21 cellular contexts compared by ENCODE assay signal in the genomic region with DNA sequence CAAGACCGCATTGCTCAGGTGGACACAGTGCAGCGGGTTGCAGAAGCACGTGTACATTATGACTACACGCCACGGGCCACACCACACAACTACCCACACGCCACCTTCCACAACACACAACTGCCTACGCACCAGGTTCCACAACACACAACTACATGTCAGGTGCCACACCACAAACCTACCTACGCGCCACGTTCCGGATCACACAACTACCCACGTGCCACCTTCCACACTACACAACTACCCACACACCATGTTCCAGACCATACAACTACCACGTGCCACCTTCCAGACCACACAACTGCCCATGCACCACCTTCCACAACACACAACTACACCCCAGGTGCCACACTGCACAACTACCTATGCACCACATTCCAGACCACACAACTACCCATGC. TPM values are rescaled to one million over a fixed set of nuclear protein-coding genes. Genes with fewer than 3 reads are reported as not detected.
"Had no signal": no experiment of that assay in that cellular context is flagged by ENCODE, and none has a peak within 500 bp of the region (broad histone marks: within the 10 kb centered on the region; RNA-seq: fewer than 3 reads in every experiment).

No MANE protein-coding gene starts in this region.

- H3K27me3 ChIP-seq: esophagus muscularis mucosa, gastroesophageal sphincter, left lung, neutrophil, ovary had no signal

- H3K4me1 ChIP-seq: left lung, lower lobe of right lung had no signal

- H3K9me3 ChIP-seq: esophagus muscularis mucosa, gastroesophageal sphincter, lower lobe of right lung, ovary had no signal

- DNase-seq: central memory CD4-positive, alpha-beta T cell; effector memory CD8-positive, alpha-beta T cell; immature natural killer cell; left lung; lower lobe of right lung; mesenchymal stem cell; midbrain; right cardiac atrium; stimulated activated CD4-positive, alpha-beta T cell treated with anti-CD3 and anti-CD28 coated beads, Interleukin-1b, Interleukin-23, amount 100 ng/mL, for 48 hours; stimulated activated CD4-positive, alpha-beta T cell treated with anti-CD3 and anti-CD28 coated beads, Interleukin-4, amount 100 ng/mL, for 24 hours had no signal

- H3K36me3 ChIP-seq: left lung, lower lobe of right lung, neutrophil had no signal

- H3K4me3 ChIP-seq: esophagus muscularis mucosa, gastroesophageal sphincter, left lung, lower lobe of right lung, ovary, smooth muscle cell had no signal

- ATAC-seq: effector memory CD8-positive, alpha-beta T cell; gastroesophageal sphincter; left lung; lower lobe of right lung; natural killer cell treated with Interleukin-12 subunit alpha and Interleukin-12 subunit beta and Interleukin-15 and Interleukin-18, amount 100 ng/mL, for 72 hours; stimulated activated memory B cell treated with anti-CD40 and anti-IgM and Interleukin-4, amounts not matched to agents 10 μg/mL and 1 μg/mL and 100 μg/mL, for 72 hours had no signal

- H3K4me3 Mint-ChIP-seq: dendritic cell treated with granulocyte-macrophage colony-stimulating factor and Interleukin-4, amounts not matched to agents 40 ng/mL and 50 ng/mL, for 4 days; effector memory CD8-positive, alpha-beta T cell; immature natural killer cell; natural killer cell treated with Interleukin-12 subunit alpha and Interleukin-12 subunit beta and Interleukin-15 and Interleukin-18, amount 100 ng/mL, for 72 hours; stimulated activated memory B cell treated with anti-CD40 and anti-IgM and Interleukin-4, amounts not matched to agents 10 μg/mL and 1 μg/mL and 100 μg/mL, for 72 hours; type B pancreatic cell had no signal

- H3K36me3 Mint-ChIP-seq: immature natural killer cell; stimulated activated memory B cell treated with anti-CD40 and anti-IgM and Interleukin-4, amounts not matched to agents 10 μg/mL and 1 μg/mL and 100 μg/mL, for 72 hours had no signal

- H3K27ac ChIP-seq: epithelial cell of prostate, esophagus muscularis mucosa, gastroesophageal sphincter, left lung, lower lobe of right lung, neutrophil, ovary had no signal

- H3K4me1 Mint-ChIP-seq: immature natural killer cell; stimulated activated memory B cell treated with anti-CD40 and anti-IgM and Interleukin-4, amounts not matched to agents 10 μg/mL and 1 μg/mL and 100 μg/mL, for 72 hours had no signal

- H3K27ac Mint-ChIP-seq: dendritic cell treated with granulocyte-macrophage colony-stimulating factor and Interleukin-4, amounts not matched to agents 40 ng/mL and 50 ng/mL, for 4 days; effector memory CD8-positive, alpha-beta T cell; natural killer cell treated with Interleukin-12 subunit alpha and Interleukin-12 subunit beta and Interleukin-15 and Interleukin-18, amount 100 ng/mL, for 72 hours; progenitor cell of endocrine pancreas; stimulated activated memory B cell treated with anti-CD40 and anti-IgM and Interleukin-4, amounts not matched to agents 10 μg/mL and 1 μg/mL and 100 μg/mL, for 72 hours; type B pancreatic cell had no signal

- H3K27me3 Mint-ChIP-seq: dendritic cell treated with granulocyte-macrophage colony-stimulating factor and Interleukin-4, amounts not matched to agents 40 ng/mL and 50 ng/mL, for 4 days; progenitor cell of endocrine pancreas; stimulated activated memory B cell treated with anti-CD40 and anti-IgM and Interleukin-4, amounts not matched to agents 10 μg/mL and 1 μg/mL and 100 μg/mL, for 72 hours; type B pancreatic cell had no signal

RNA-seq across cellular contexts. Expression of a gene that starts 20.5 kb away (rescaled TPM):
- total RNA-seq: natural killer cell treated with Interleukin-12 subunit alpha and Interleukin-12 subunit beta and Interleukin-15 and Interleukin-18, amount 100 ng/mL, for 72 hours; progenitor cell of endocrine pancreas had no signal
